In genomic region chr13:114320065-114320464, GRCh38 we compare ENCODE assay signal across 1 cellular context.
TF ChIP-seq lines count a peak whose summit lies in the region.

No MANE protein-coding gene starts in this region.

TF ChIP-seq in K562, 482 proteins besides CTCF, POLR2A, EP300 and RAD21 (continued from another document):
- TF ChIP-seq CREB5 (CRISPR knock-in tag; IDR thresholded peaks at IDR 0.05), result no peak
- no peak for TF ChIP-seq SREBF1 (IDR thresholded peaks at IDR 0.05; ENCODE audit: borderline replicate concordance, low read depth, low read length)
- no peak for TF ChIP-seq NCOA4 (IDR thresholded peaks at IDR 0.05; ENCODE audit: partially characterized antibody)
- no peak for TF ChIP-seq CEBPZ (IDR thresholded peaks at IDR 0.05; ENCODE audit: borderline replicate concordance, low read depth, low read length)
- peak; percentile 77 for TF ChIP-seq CBFA2T2 (conservative IDR thresholded peaks at IDR 0.05)
- no peak for TF ChIP-seq TAF9B (IDR thresholded peaks at IDR 0.05; ENCODE audit: partially characterized antibody)
- TF ChIP-seq RAD51 (IDR thresholded peaks at IDR 0.05; ENCODE audit: borderline replicate concordance, low read depth), result no peak
- TF ChIP-seq LCOR (CRISPR knock-in tag; IDR thresholded peaks at IDR 0.05), result no peak
- TF ChIP-seq DMBX1 (CRISPR knock-in tag; IDR thresholded peaks at IDR 0.05; ENCODE audit: borderline replicate concordance), result no peak
- peak in 1 of 2 experiments; percentile 47; a peak in 1 of 4 replicates for TF ChIP-seq HDAC1 (IDR thresholded peaks at IDR 0.05)
- TF ChIP-seq DIDO1 (tag; IDR thresholded peaks at IDR 0.05; ENCODE audit: low read depth), result no peak
- TF ChIP-seq ZNF12 (CRISPR knock-in tag; IDR thresholded peaks at IDR 0.05), result no peak
- TF ChIP-seq ETS2 (tag; IDR thresholded peaks at IDR 0.05; ENCODE audit: borderline replicate concordance, poor library complexity, severe bottlenecking), result no peak
- TF ChIP-seq MEF2D (tag; conservative IDR thresholded peaks at IDR 0.05; ENCODE audit: low read depth), result no peak
- no peak for TF ChIP-seq POLR2AphosphoS2 (IDR thresholded peaks at IDR 0.05; ENCODE audit: low read length)
- TF ChIP-seq FOXP4 (CRISPR knock-in tag; IDR thresholded peaks at IDR 0.05; ENCODE audit: borderline replicate concordance), result no peak
- no peak for TF ChIP-seq ZMIZ1 (IDR thresholded peaks at IDR 0.05; ENCODE audit: low read depth in 2 of 2, low read length in 2 of 2)
